ENCODE assay signal across 7 cellular contexts in the genomic region with DNA sequence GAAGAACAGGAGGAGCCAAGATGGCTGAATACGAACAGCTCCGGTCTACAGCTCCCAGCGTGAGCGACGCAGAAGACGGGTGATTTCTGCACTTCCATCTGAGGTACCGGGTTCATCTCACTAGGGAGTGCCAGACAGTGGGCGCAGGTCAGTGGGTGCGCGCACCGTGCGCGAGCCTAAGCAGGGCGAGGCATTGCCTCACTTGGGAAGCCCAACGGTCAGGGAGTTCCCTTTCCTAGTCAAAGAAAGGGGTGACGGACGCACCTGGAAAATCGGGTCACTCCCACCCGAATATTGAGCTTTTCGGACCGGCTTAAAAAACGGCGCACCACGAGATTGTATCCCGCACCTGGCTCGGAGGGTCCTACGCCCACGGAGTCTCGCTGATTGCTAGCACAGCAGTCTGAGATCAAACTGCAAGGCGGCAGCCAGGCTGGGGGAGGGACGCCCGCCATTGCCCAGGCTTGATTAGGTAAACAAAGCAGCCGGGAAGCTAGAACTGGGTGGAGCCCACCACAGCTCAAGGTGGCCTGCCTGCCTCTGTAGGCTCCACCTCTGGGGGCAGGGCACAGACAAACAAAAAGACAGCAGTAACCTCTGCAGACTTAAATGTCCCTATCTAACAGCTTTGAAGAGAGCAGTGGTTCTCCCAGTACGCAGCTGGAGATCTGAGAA.
DNase-seq lines count a peak whose midpoint lies in the region; ATAC-seq, FAIRE-seq and TF ChIP-seq lines count a peak whose summit lies in the region.
"Not testable (repeated sequence)": the region's sequence is repeated elsewhere in the genome, so short reads cannot be mapped to it uniquely, and the experiment has no call there.

No MANE protein-coding gene starts in this region.

- H3K9ac ChIP-seq in HUES6 (ENCODE audit: low read length): peak overlapping the region; percentile 70
- not testable (repeated sequence) for H3K9ac ChIP-seq in NT2/D1 (ENCODE audit: insufficient read length, low read depth)

- not testable (repeated sequence) for H4K20me1 ChIP-seq in GM23338 (replicated peaks; ENCODE audit: insufficient read depth)

- not testable (repeated sequence) for H3K27ac Mint-ChIP-seq in GM23338; chondrocyte (ENCODE audit: unreplicated experiment); progenitor cell of endocrine pancreas

- H3K36me3 ChIP-seq in GM23338 (ENCODE audit: insufficient read depth); HUES6 (ENCODE audit: control insufficient read depth, insufficient read depth, low read length); NT2/D1 (ENCODE audit: insufficient read depth, insufficient read length, low read length): not testable (repeated sequence)

- FAIRE-seq in A549 (lab: Jason Lieb, UNC): not testable (repeated sequence)

- H3K4me3 ChIP-seq in A549: not testable (repeated sequence)
- H3K4me3 ChIP-seq in GM23338: 0 out of 2 replicates have a peak overlapping the region, but pooled peaks have one; percentile 13
- H3K4me3 ChIP-seq in HUES6 (ENCODE audit: low read depth, low read length): peak overlapping the region; percentile 67
- peak overlapping the region; percentile 46 for H3K4me3 ChIP-seq in NT2/D1 (ENCODE audit: insufficient read length, low read depth)
- H3K4me3 ChIP-seq in iPS-11a (ENCODE audit: low read depth, low read length): peak overlapping the region; percentile 50

- not testable (repeated sequence) for TF ChIP-seq CTCF in A549 (IDR thresholded peaks at IDR 0.05); GM23338 (conservative IDR thresholded peaks at IDR 0.05; ENCODE audit: low read depth in 2 of 2); chondrocyte (IDR thresholded peaks at IDR 0.05); progenitor cell of endocrine pancreas (IDR thresholded peaks at IDR 0.05; ENCODE audit: unreplicated experiment)

- peak overlapping the region; percentile 22 to 70; a peak in 3 of 6 replicates for H3K27ac ChIP-seq in A549
- not testable (repeated sequence) for H3K27ac ChIP-seq in GM23338 (ENCODE audit: low read depth)
- peak overlapping the region; percentile 25 for H3K27ac ChIP-seq in HUES6 (ENCODE audit: low read depth, low read length)

- CTCF ChIA-PET in A549 (lab: Yijun Ruan, JAX): not testable (repeated sequence)

- H3K4me2 ChIP-seq in A549, GM23338: not testable (repeated sequence)

- not testable (repeated sequence) for TF ChIP-seq EP300 in A549 (IDR thresholded peaks at IDR 0.05)

- not testable (repeated sequence) for H3K27me3 Mint-ChIP-seq in GM23338 (ENCODE audit: insufficient read depth, low read depth, poor library complexity); chondrocyte (ENCODE audit: low read depth); progenitor cell of endocrine pancreas

- not testable (repeated sequence) for H3F3A ChIP-seq in GM23338 (replicated peaks; ENCODE audit: low read depth)

- TF ChIP-seq RAD21 in A549 (conservative IDR thresholded peaks at IDR 0.05 in 1 of 2, IDR thresholded peaks at IDR 0.05 in 1 of 2): not testable (repeated sequence)

- not testable (repeated sequence) for H3K9me3 Mint-ChIP-seq in GM23338; chondrocyte (ENCODE audit: low read depth)
- peaks cover 18% of the 10 kb centered on the region for H3K9me3 Mint-ChIP-seq in progenitor cell of endocrine pancreas (ENCODE audit: low read depth)

- H3K4me1 Mint-ChIP-seq in GM23338; chondrocyte (ENCODE audit: low read depth); progenitor cell of endocrine pancreas (ENCODE audit: low read depth): not testable (repeated sequence)

- POLR2A ChIA-PET in A549 (lab: Yijun Ruan, JAX): not testable (repeated sequence)

- H3K36me3 Mint-ChIP-seq in GM23338 (ENCODE audit: low read depth); chondrocyte (ENCODE audit: low read depth): not testable (repeated sequence)
- H3K36me3 Mint-ChIP-seq in progenitor cell of endocrine pancreas (ENCODE audit: insufficient read depth): peaks cover 22% of the 10 kb centered on the region

- H2AFZ ChIP-seq in GM23338: not testable (repeated sequence)

- not testable (repeated sequence) for H3K27me3 ChIP-seq in GM23338 (ENCODE audit: insufficient read depth); HUES6 (ENCODE audit: control insufficient read depth, insufficient read depth, low read length); NT2/D1 (ENCODE audit: insufficient read depth, insufficient read length)

- not testable (repeated sequence) for H3K9me2 ChIP-seq in GM23338 (ENCODE audit: insufficient read depth)

- H3K4me1 ChIP-seq in A549: peaks cover 46% of the 10 kb centered on the region
- H3K4me1 ChIP-seq in GM23338 (ENCODE audit: insufficient read depth); HUES6 (ENCODE audit: control insufficient read depth, insufficient read depth, low read length); NT2/D1 (ENCODE audit: insufficient read depth, insufficient read length): not testable (repeated sequence)

- not testable (repeated sequence) for H3K79me2 ChIP-seq in GM23338 (replicated peaks; ENCODE audit: insufficient read depth)

- 90% methylated on average over 29 of the region's 34 CpGs for WGBS in A549 (ENCODE audit: missing lambda C conversion rate)

- TF ChIP-seq POLR2A in A549 (IDR thresholded peaks at IDR 0.05; ENCODE audit: low read length): not testable (repeated sequence)

- H3K9me3 ChIP-seq in A549; HUES6 (ENCODE audit: control insufficient read depth, insufficient read depth, low read depth, low read length); NT2/D1 (ENCODE audit: insufficient read depth, low read length): not testable (repeated sequence)

- ATAC-seq in A549, GM23338: not testable (repeated sequence)

- not testable (repeated sequence) for H3K4me3 Mint-ChIP-seq in GM23338
- H3K4me3 Mint-ChIP-seq in chondrocyte (ENCODE audit: unreplicated experiment) (peak overlapping the region; percentile 55), progenitor cell of endocrine pancreas (ENCODE audit: low read depth) (peak overlapping the region; percentile 65)

- DNase-seq in A549 (ENCODE audit: low read depth in 1 of 2, low spot score in 1 of 2); GM23338 (ENCODE audit: low spot score); NT2/D1 (ENCODE audit: low read depth, low spot score); chondrocyte (ENCODE audit: low spot score); progenitor cell of endocrine pancreas (ENCODE audit: low spot score, unreplicated experiment): not testable (repeated sequence)
